ENCODE assay signal across 11 cellular contexts in the genomic region with DNA sequence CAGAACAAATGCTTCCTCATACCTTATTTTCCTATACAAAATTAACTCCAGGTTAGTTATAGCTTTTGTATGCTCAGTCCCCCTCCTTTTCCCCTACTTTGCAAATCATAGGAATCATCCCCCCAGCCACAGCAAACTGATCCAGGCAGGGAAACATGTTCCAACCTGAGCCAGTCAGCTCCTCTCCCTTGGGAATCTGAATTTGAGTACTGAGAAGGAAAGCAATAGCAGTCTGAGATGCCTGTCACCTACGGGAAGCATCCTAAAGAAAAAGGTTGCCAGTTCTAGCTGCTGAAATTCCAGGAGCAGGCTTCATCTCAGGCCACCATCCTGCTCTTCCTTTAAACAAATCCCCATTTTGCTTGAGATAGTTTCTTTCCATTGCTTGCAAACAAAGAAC.
DNase-seq lines count a peak whose midpoint lies in the region; ATAC-seq and TF ChIP-seq lines count a peak whose summit lies in the region.
"Had no signal": no experiment of that assay in that cellular context is flagged by ENCODE, and none has a peak within 500 bp of the region (broad histone marks: within the 10 kb centered on the region; RNA-seq: fewer than 3 reads in every experiment).

No MANE protein-coding gene starts in this region.

- H3K27ac ChIP-seq in muscle layer of colon (ENCODE audit: low read depth, low read length) = peak overlapping the region; percentile 56

- peaks cover 67% of the 10 kb centered on the region for H3K36me3 Mint-ChIP-seq in stimulated activated naive CD8-positive, alpha-beta T cell treated with anti-CD3 and anti-CD28 coated beads, Interleukin-15, Interleukin-2, amounts not matched to agents 100 ng/mL and 50 ng/mL, for 24 hours (ENCODE audit: low read depth)

- H3K4me3 ChIP-seq in cardiac fibroblast (replicated peaks in 1 of 2; ENCODE audit: low read depth in 2 of 2, low read length in 2 of 2) = no peak overlapping the region
- no peak overlapping the region for H3K4me3 ChIP-seq in muscle layer of colon (ENCODE audit: low read depth in 1 of 2, low read length in 2 of 2)

- H3K27me3 Mint-ChIP-seq in stimulated activated naive CD8-positive, alpha-beta T cell treated with anti-CD3 and anti-CD28 coated beads, Interleukin-15, Interleukin-2, amounts not matched to agents 100 ng/mL and 50 ng/mL, for 24 hours = no peaks in the 10 kb centered on the region
- no peaks in the 10 kb centered on the region for H3K27me3 Mint-ChIP-seq in stimulated activated naive CD8-positive, alpha-beta T cell treated with anti-CD3 and anti-CD28 coated beads, Interleukin-15, amount 100 ng/mL, for 72 hours

- no peak for ATAC-seq in stimulated activated naive CD8-positive, alpha-beta T cell treated with anti-CD3 and anti-CD28 coated beads, Interleukin-15, amount 100 ng/mL, for 72 hours
- ATAC-seq in HG02798 (IDR thresholded peaks at IDR 0.05; ENCODE audit: poor library complexity, unreplicated experiment) = no peak

- no peak for DNase-seq in stimulated activated naive CD8-positive, alpha-beta T cell treated with anti-CD3 and anti-CD28 coated beads, Interleukin-15, amount 100 ng/mL, for 72 hours
- peak; percentile 18 to 43 for DNase-seq in cardiac fibroblast (ENCODE audit: low read depth in 2 of 2)
- DNase-seq in amygdala (lab: John Stamatoyannopoulos, UW) = no peak
- no peak for DNase-seq in NK-92 treated with Interleukin-12 subunit alpha and Interleukin-12 subunit beta, amount 100 ng/mL, for 24 hours (lab: John Stamatoyannopoulos, UW)
- no peak for DNase-seq in activated gamma-delta T cell treated with Interleukin-2 at 50 U/mL for 16 hours
- DNase-seq: activated naive CD4-positive, alpha-beta T cell treated with Interleukin-2 at 50 U/mL for 16 hours; KG1; stimulated activated CD4-positive, alpha-beta T cell treated with anti-CD3 and anti-CD28 coated beads, Interleukin-4, amount 100 ng/mL, for 24 hours had no signal

- no peaks in the 10 kb centered on the region for H3K9me3 Mint-ChIP-seq in stimulated activated naive CD8-positive, alpha-beta T cell treated with anti-CD3 and anti-CD28 coated beads, Interleukin-15, Interleukin-2, amounts not matched to agents 100 ng/mL and 50 ng/mL, for 24 hours
- no peaks in the 10 kb centered on the region for H3K9me3 Mint-ChIP-seq in stimulated activated naive CD8-positive, alpha-beta T cell treated with anti-CD3 and anti-CD28 coated beads, Interleukin-15, amount 100 ng/mL, for 72 hours

- H3K4me1 ChIP-seq in muscle layer of colon (ENCODE audit: insufficient read depth, low read length) = peaks cover 46% of the 10 kb centered on the region

- H3K4me3 Mint-ChIP-seq in stimulated activated naive CD8-positive, alpha-beta T cell treated with anti-CD3 and anti-CD28 coated beads, Interleukin-15, Interleukin-2, amounts not matched to agents 100 ng/mL and 50 ng/mL, for 24 hours = no peak overlapping the region
- H3K4me3 Mint-ChIP-seq in stimulated activated naive CD8-positive, alpha-beta T cell treated with anti-CD3 and anti-CD28 coated beads, Interleukin-15, amount 100 ng/mL, for 72 hours = no peak overlapping the region

- no peaks in the 10 kb centered on the region for H3K9me3 ChIP-seq in muscle layer of colon (ENCODE audit: low read length)

- peak overlapping the region; percentile 45 for H3K27ac Mint-ChIP-seq in stimulated activated naive CD8-positive, alpha-beta T cell treated with anti-CD3 and anti-CD28 coated beads, Interleukin-15, Interleukin-2, amounts not matched to agents 100 ng/mL and 50 ng/mL, for 24 hours
- H3K27ac Mint-ChIP-seq in stimulated activated naive CD8-positive, alpha-beta T cell treated with anti-CD3 and anti-CD28 coated beads, Interleukin-15, amount 100 ng/mL, for 72 hours = no peak overlapping the region

- TF ChIP-seq CTCF in cardiac fibroblast (IDR thresholded peaks at IDR 0.05; ENCODE audit: low read depth, low read length) = no peak

- no peak overlapping the region for H3K9ac ChIP-seq in muscle layer of colon (ENCODE audit: low read length)

- no peaks in the 10 kb centered on the region for H3K36me3 ChIP-seq in muscle layer of colon (ENCODE audit: insufficient read depth, low read length)

- H3K27me3 ChIP-seq in muscle layer of colon (ENCODE audit: control insufficient read depth in 1 of 2, insufficient read depth in 2 of 2, low read length in 2 of 2) = no peaks in the 10 kb centered on the region

- peaks cover 68% of the 10 kb centered on the region for H3K4me1 Mint-ChIP-seq in stimulated activated naive CD8-positive, alpha-beta T cell treated with anti-CD3 and anti-CD28 coated beads, Interleukin-15, Interleukin-2, amounts not matched to agents 100 ng/mL and 50 ng/mL, for 24 hours (ENCODE audit: low read depth)
- H3K4me1 Mint-ChIP-seq in stimulated activated naive CD8-positive, alpha-beta T cell treated with anti-CD3 and anti-CD28 coated beads, Interleukin-15, amount 100 ng/mL, for 72 hours = peaks cover 51% of the 10 kb centered on the region

Comparison
In these comparisons a context has a peak if more than half of its experiments do, and no peak if none do; other contexts are left out.
1. DNase-seq: peak in cardiac fibroblast (2 of 2); none in stimulated activated naive CD8-positive, alpha-beta T cell treated with anti-CD3 and anti-CD28 coated beads, Interleukin-15, amount 100 ng/mL, for 72 hours (0 of 2), amygdala (0 of 56), NK-92 treated with Interleukin-12 subunit alpha and Interleukin-12 subunit beta, amount 100 ng/mL, for 24 hours (single experiment) and activated gamma-delta T cell treated with Interleukin-2 at 50 U/mL for 16 hours (single experiment).